In the genomic region with DNA sequence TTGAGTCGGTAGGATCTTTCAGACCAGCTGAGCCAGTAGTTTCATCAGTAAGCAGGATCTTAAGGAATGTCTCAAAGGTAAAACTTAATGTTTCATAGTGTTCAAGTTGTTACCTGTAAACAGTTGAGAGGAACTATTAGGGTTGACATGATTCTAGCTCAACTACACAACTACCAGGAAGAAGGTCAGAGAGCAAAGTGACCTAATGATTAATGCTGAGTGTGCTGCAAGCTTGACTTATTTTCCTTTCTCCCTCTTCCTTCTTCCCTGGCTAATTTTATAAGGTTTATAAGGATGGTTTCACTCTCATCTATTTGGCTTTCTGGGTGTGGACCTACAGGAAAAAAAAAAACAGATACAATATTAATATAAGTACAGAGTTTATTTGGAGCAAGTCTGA, we compare ENCODE assay signal across 1 cellular context.
TF ChIP-seq lines count a peak whose summit lies in the region.

No MANE protein-coding gene starts in this region.

TF ChIP-seq in K562, 482 proteins besides CTCF, POLR2A, EP300 and RAD21 (continued from another document):
- TF ChIP-seq ZNF316 (IDR thresholded peaks at IDR 0.05) (peak; percentile 17; the same call in 1 of the 2 replicates), XRCC4 (IDR thresholded peaks at IDR 0.05; ENCODE audit: extremely low read depth, insufficient read depth, insufficient read length) (no peak), CREBBP (IDR thresholded peaks at IDR 0.05; ENCODE audit: low read depth, low read length) (no peak), CTBP1 (IDR thresholded peaks at IDR 0.05; ENCODE audit: borderline replicate concordance) (no peak), PRPF4 (IDR thresholded peaks at IDR 0.05; ENCODE audit: insufficient read depth, low read depth, low read length, poor library complexity, severe bottlenecking) (no peak)
